18 cellular contexts compared by ENCODE assay signal in genomic region chr6:25750911-25751310, GRCh38. TPM values are rescaled to one million over a fixed set of nuclear protein-coding genes. Genes with fewer than 3 reads are reported as not detected.
A peak's percentile ranks its signal among the peaks of the same experiment; 100 is the strongest.
DNase-seq lines count a peak whose midpoint lies in the region; ATAC-seq and TF ChIP-seq lines count a peak whose summit lies in the region.
"Had no signal": no experiment of that assay in that cellular context is flagged by ENCODE, and none has a peak within 500 bp of the region (broad histone marks: within the 10 kb centered on the region; RNA-seq: fewer than 3 reads in every experiment).

No MANE protein-coding gene starts in this region.

- peak overlapping the region; percentile 63 for H3K27ac ChIP-seq in colonic mucosa
- peak overlapping the region; percentile 16 to 71 (median 58) for H3K27ac ChIP-seq in transverse colon
- H3K27ac ChIP-seq: BLaER1 had no signal

- WGBS in transverse colon (ENCODE audit: low coverage in 1 of 2), 2 donors: 38 to 60% methylated on average over 1 to 3 of the region's 3 CpGs

- peaks cover 5% of the 10 kb centered on the region for H3K4me1 ChIP-seq in colonic mucosa
- H3K4me1 ChIP-seq in mucosa of descending colon (ENCODE audit: low read depth): peaks cover 29% of the 10 kb centered on the region
- peaks cover 6 to 67% (median 30%) of the 10 kb centered on the region in 4 donors for H3K4me1 ChIP-seq in transverse colon
- H3K4me1 ChIP-seq: HAP-1 had no signal

- in situ Hi-C loops in transverse colon (cut with MboI; ENCODE audit: low pct_ligation_motif_present in 1 of 4, low pct_unique_long_range_greater_than_20kb in 1 of 4, low sequenced_read_pairs in 3 of 4): no loop called here

- H3K9me3 Mint-ChIP-seq in activated CD8-positive, alpha-beta memory T cell treated with anti-CD3 and anti-CD28 coated beads, Interleukin-2, amount 10 ng/mL, durations not matched to agents 7 days and 5 days (ENCODE audit: low read depth): no peaks in the 10 kb centered on the region
- H3K9me3 Mint-ChIP-seq: CD8-positive, alpha-beta memory T cell had no signal

- no peak overlapping the region for H3K4me3 ChIP-seq in colonic mucosa
- H3K4me3 ChIP-seq in mucosa of descending colon: no peak overlapping the region
- H3K4me3 ChIP-seq in transverse colon: no peak overlapping the region
- H3K4me3 ChIP-seq: BLaER1, HAP-1 had no signal

- no peak for TF ChIP-seq POLR2A in transverse colon (IDR thresholded peaks at IDR 0.05)

- TF ChIP-seq CTCF in colonic mucosa (IDR thresholded peaks at IDR 0.05): no peak
- TF ChIP-seq CTCF in mucosa of descending colon (IDR thresholded peaks at IDR 0.05): no peak
- no peak for TF ChIP-seq CTCF in transverse colon (IDR thresholded peaks at IDR 0.05)

- no peaks in the 10 kb centered on the region for H3K27me3 ChIP-seq in colonic mucosa
- H3K27me3 ChIP-seq in transverse colon: no peaks in the 10 kb centered on the region
- H3K27me3 ChIP-seq: BLaER1 had no signal

- no peak overlapping the region for H3K27ac Mint-ChIP-seq in activated CD8-positive, alpha-beta memory T cell treated with anti-CD3 and anti-CD28 coated beads, Interleukin-2, amount 10 ng/mL, durations not matched to agents 7 days and 5 days
- H3K27ac Mint-ChIP-seq: CD8-positive, alpha-beta memory T cell; HFFc6 had no signal

- H3K36me3 ChIP-seq in colonic mucosa: no peaks in the 10 kb centered on the region
- no peaks in the 10 kb centered on the region for H3K36me3 ChIP-seq in mucosa of descending colon (ENCODE audit: low read depth)
- H3K36me3 ChIP-seq in transverse colon: no peaks in the 10 kb centered on the region
- H3K36me3 ChIP-seq: BLaER1, HAP-1 had no signal

- no peaks in the 10 kb centered on the region for H3K36me3 Mint-ChIP-seq in activated CD8-positive, alpha-beta memory T cell treated with anti-CD3 and anti-CD28 coated beads, Interleukin-2, amount 10 ng/mL, durations not matched to agents 7 days and 5 days
- H3K36me3 Mint-ChIP-seq: CD8-positive, alpha-beta memory T cell had no signal

- no peaks in the 10 kb centered on the region for H3K4me1 Mint-ChIP-seq in activated CD8-positive, alpha-beta memory T cell treated with anti-CD3 and anti-CD28 coated beads, Interleukin-2, amount 10 ng/mL, durations not matched to agents 7 days and 5 days
- H3K4me1 Mint-ChIP-seq: CD8-positive, alpha-beta memory T cell had no signal

- H3K9me3 ChIP-seq in colonic mucosa (no peaks in the 10 kb centered on the region), mucosa of descending colon (no peaks in the 10 kb centered on the region), transverse colon (no peaks in the 10 kb centered on the region)
- H3K9me3 ChIP-seq: BLaER1, HAP-1 had no signal

- no peak overlapping the region for H3K9ac ChIP-seq in colonic mucosa (ENCODE audit: low read depth in 2 of 2, low read length in 2 of 2)
- H3K9ac ChIP-seq: BLaER1 had no signal

- H3K27me3 Mint-ChIP-seq in activated CD8-positive, alpha-beta memory T cell treated with anti-CD3 and anti-CD28 coated beads, Interleukin-2, amount 10 ng/mL, durations not matched to agents 7 days and 5 days: peaks cover 10% of the 10 kb centered on the region

- ATAC-seq in mucosa of descending colon: peak; percentile 80
- no peak for ATAC-seq in activated CD8-positive, alpha-beta memory T cell treated with anti-CD3 and anti-CD28 coated beads, Interleukin-2, amount 10 ng/mL, durations not matched to agents 7 days and 5 days
- ATAC-seq: HepG2 had no signal

- intact Hi-C loops in colonic mucosa (cut with DNase I): no loop called here
- intact Hi-C loops in mucosa of descending colon (cut with DNase I, micrococcal nuclease): no loop called here
- intact Hi-C loops in transverse colon (cut with DNase I; ENCODE audit: low total_unique reads): no loop called here

- H3K4me3 Mint-ChIP-seq in activated CD8-positive, alpha-beta memory T cell treated with anti-CD3 and anti-CD28 coated beads, Interleukin-2, amount 10 ng/mL, durations not matched to agents 7 days and 5 days: no peak overlapping the region
- H3K4me3 Mint-ChIP-seq: CD8-positive, alpha-beta memory T cell; HFFc6 had no signal

- TF ChIP-seq EP300 in transverse colon (IDR thresholded peaks at IDR 0.05; ENCODE audit: low read depth): no peak

- CTCF ChIA-PET in activated CD8-positive, alpha-beta memory T cell treated with anti-CD3 and anti-CD28 coated beads, Interleukin-2, amount 10 ng/mL, durations not matched to agents 7 days and 5 days (lab: Charles Lee): interaction anchor here (1.6 kb wide), 1 partner anchor 9 kb away, joined by 8 read pairs; no protein-coding TSS in a partner anchor

- DNase-seq in NCI-H2171 treated with DMSO at 0.1 percent for 48 hours (lab: John Stamatoyannopoulos, UW): peak; percentile 31
- DNase-seq in NCI-H2171 (lab: John Stamatoyannopoulos, UW): no peak
- DNase-seq in colonic mucosa: peak; percentile 45
- DNase-seq in mucosa of descending colon: peak in 1 of 3 donors; percentile 48
- peak; percentile 21 for DNase-seq in transverse colon
- DNase-seq in GM19238 (ENCODE audit: insufficient read length, low spot score): no peak
- no peak for DNase-seq in SKM-1 treated with dmso at 0.1 percent for 144 hours (lab: John Stamatoyannopoulos, UW; ENCODE audit: unreplicated experiment)
- DNase-seq in activated CD8-positive, alpha-beta memory T cell treated with anti-CD3 and anti-CD28 coated beads, Interleukin-2, amount 10 ng/mL, durations not matched to agents 7 days and 5 days: no peak
- DNase-seq: 8988T; Caco-2; CD8-positive, alpha-beta memory T cell; DND-41; GDM1; GOT3; HFFc6 had no signal

RNA-seq across cellular contexts. Expression of gene SLC17A4, which starts 3.6 kb away (rescaled TPM):
- total RNA-seq in colonic mucosa (10 to 100 TPM; 11.3 to 27.7 TPM), mucosa of descending colon (100 to 1,000 TPM in 1 of 3 donors, 10 to 100 TPM in 2; 30.2 to 107 (median 40.1) TPM), transverse colon (100 to 1,000 TPM in 1 of 4 donors, 10 to 100 TPM in 2, 1 to 10 TPM in 1; 6.0 to 137 (median 62.1) TPM)
- not detected for total RNA-seq in activated CD8-positive, alpha-beta memory T cell treated with anti-CD3 and anti-CD28 coated beads, Interleukin-2, amount 10 ng/mL, durations not matched to agents 7 days and 5 days
- total RNA-seq: CD8-positive, alpha-beta memory T cell; HFFc6 had no signal

Comparison
In these comparisons a context has a peak if more than half of its experiments do, and no peak if none do; other contexts are left out.
1. DNase-seq: peak in NCI-H2171 treated with DMSO at 0.1 percent for 48 hours (single experiment), colonic mucosa (single experiment) and transverse colon (single experiment); none in NCI-H2171 (single experiment), GM19238 (single experiment), SKM-1 treated with dmso at 0.1 percent for 144 hours (single experiment) and activated CD8-positive, alpha-beta memory T cell treated with anti-CD3 and anti-CD28 coated beads, Interleukin-2, amount 10 ng/mL, durations not matched to agents 7 days and 5 days (single experiment).
2. RNA of gene SLC17A4, which starts 3.6 kb away (total RNA-seq): 6.0 to 137 TPM in transverse colon, 30.2 to 107 TPM in mucosa of descending colon and 11.3 to 27.7 TPM in colonic mucosa; not detected in activated CD8-positive, alpha-beta memory T cell treated with anti-CD3 and anti-CD28 coated beads, Interleukin-2, amount 10 ng/mL, durations not matched to agents 7 days and 5 days; every median in the first group is over 4 times any median in the second.